In genomic region chr4:186260504-186261448, GRCh38 we compare ENCODE assay signal across 1 cellular context.
TF ChIP-seq lines count a peak whose summit lies in the region.

No MANE protein-coding gene starts in this region.

TF ChIP-seq in HepG2, 621 proteins besides CTCF, POLR2A, EP300 and RAD21 (continued from another document and continues in another):
- peak; percentile 79 for TF ChIP-seq CSRNP1 (CRISPR knock-in tag; IDR thresholded peaks at IDR 0.05)
- TF ChIP-seq, protein P1, sequence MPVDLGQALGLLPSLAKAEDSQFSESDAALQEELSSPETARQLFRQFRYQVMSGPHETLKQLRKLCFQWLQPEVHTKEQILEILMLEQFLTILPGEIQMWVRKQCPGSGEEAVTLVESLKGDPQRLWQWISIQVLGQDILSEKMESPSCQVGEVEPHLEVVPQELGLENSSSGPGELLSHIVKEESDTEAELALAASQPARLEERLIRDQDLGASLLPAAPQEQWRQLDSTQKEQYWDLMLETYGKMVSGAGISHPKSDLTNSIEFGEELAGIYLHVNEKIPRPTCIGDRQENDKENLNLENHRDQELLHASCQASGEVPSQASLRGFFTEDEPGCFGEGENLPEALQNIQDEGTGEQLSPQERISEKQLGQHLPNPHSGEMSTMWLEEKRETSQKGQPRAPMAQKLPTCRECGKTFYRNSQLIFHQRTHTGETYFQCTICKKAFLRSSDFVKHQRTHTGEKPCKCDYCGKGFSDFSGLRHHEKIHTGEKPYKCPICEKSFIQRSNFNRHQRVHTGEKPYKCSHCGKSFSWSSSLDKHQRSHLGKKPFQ (CRISPR knock-in tag; IDR thresholded peaks at IDR 0.05; ENCODE audit: insufficient replicate concordance), result no peak
- peak; percentile 93 for TF ChIP-seq ZNF552 (CRISPR knock-in tag; IDR thresholded peaks at IDR 0.05; ENCODE audit: borderline replicate concordance)
- TF ChIP-seq PHB2 (IDR thresholded peaks at IDR 0.05; ENCODE audit: partially characterized antibody), result no peak
- TF ChIP-seq, protein P2, sequence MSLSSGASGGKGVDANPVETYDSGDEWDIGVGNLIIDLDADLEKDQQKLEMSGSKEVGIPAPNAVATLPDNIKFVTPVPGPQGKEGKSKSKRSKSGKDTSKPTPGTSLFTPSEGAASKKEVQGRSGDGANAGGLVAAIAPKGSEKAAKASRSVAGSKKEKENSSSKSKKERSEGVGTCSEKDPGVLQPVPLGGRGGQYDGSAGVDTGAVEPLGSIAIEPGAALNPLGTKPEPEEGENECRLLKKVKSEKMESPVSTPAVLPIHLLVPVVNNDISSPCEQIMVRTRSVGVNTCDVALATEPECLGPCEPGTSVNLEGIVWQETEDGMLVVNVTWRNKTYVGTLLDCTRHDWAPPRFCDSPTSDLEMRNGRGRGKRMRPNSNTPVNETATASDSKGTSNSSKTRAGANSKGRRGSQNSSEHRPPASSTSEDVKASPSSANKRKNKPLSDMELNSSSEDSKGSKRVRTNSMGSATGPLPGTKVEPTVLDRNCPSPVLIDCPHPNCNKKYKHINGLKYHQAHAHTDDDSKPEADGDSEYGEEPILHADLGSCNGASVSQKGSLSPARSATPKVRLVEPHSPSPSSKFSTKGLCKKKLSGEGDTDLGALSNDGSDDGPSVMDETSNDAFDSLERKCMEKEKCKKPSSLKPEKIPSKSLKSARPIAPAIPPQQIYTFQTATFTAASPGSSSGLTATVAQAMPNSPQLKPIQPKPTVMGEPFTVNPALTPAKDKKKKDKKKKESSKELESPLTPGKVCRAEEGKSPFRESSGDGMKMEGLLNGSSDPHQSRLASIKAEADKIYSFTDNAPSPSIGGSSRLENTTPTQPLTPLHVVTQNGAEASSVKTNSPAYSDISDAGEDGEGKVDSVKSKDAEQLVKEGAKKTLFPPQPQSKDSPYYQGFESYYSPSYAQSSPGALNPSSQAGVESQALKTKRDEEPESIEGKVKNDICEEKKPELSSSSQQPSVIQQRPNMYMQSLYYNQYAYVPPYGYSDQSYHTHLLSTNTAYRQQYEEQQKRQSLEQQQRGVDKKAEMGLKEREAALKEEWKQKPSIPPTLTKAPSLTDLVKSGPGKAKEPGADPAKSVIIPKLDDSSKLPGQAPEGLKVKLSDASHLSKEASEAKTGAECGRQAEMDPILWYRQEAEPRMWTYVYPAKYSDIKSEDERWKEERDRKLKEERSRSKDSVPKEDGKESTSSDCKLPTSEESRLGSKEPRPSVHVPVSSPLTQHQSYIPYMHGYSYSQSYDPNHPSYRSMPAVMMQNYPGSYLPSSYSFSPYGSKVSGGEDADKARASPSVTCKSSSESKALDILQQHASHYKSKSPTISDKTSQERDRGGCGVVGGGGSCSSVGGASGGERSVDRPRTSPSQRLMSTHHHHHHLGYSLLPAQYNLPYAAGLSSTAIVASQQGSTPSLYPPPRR (CRISPR knock-in tag; IDR thresholded peaks at IDR 0.05; ENCODE audit: borderline replicate concordance), result peak; percentile 68; the same call in 1 of the 2 replicates
- TF ChIP-seq BORCS8-MEF2B (CRISPR knock-in tag; IDR thresholded peaks at IDR 0.05), result peak; percentile 96
- TF ChIP-seq, protein P3, sequence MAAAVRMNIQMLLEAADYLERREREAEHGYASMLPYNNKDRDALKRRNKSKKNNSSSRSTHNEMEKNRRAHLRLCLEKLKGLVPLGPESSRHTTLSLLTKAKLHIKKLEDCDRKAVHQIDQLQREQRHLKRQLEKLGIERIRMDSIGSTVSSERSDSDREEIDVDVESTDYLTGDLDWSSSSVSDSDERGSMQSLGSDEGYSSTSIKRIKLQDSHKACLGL (CRISPR knock-in tag; IDR thresholded peaks at IDR 0.05), result peak; percentile 72; the same call in 1 of the 2 replicates
- TF ChIP-seq ZNF761 (CRISPR knock-in tag; conservative IDR thresholded peaks at IDR 0.05), result peak; percentile 69
- TF ChIP-seq, protein P4, sequence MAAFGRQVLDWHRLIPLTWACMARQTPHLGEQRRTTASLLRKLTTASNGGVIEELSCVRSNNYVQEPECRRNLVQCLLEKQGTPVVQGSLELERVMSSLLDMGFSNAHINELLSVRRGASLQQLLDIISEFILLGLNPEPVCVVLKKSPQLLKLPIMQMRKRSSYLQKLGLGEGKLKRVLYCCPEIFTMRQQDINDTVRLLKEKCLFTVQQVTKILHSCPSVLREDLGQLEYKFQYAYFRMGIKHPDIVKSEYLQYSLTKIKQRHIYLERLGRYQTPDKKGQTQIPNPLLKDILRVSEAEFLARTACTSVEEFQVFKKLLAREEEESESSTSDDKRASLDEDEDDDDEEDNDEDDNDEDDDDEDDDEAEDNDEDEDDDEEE (CRISPR knock-in tag; IDR thresholded peaks at IDR 0.05), result no peak
- TF ChIP-seq SKI (IDR thresholded peaks at IDR 0.05; ENCODE audit: partially characterized antibody), result no peak
- TF ChIP-seq, protein P5, sequence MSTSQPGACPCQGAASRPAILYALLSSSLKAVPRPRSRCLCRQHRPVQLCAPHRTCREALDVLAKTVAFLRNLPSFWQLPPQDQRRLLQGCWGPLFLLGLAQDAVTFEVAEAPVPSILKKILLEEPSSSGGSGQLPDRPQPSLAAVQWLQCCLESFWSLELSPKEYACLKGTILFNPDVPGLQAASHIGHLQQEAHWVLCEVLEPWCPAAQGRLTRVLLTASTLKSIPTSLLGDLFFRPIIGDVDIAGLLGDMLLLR (CRISPR knock-in tag; IDR thresholded peaks at IDR 0.05), result peak; percentile 87
- peak; percentile 38 for TF ChIP-seq YY1 (IDR thresholded peaks at IDR 0.05; ENCODE audit: insufficient read depth, insufficient replicate concordance, low read depth, low read length)
- TF ChIP-seq THAP9 (CRISPR knock-in tag; IDR thresholded peaks at IDR 0.05; ENCODE audit: borderline replicate concordance), result peak; percentile 62; the same call in 1 of the 2 replicates
- TF ChIP-seq CBX1 (IDR thresholded peaks at IDR 0.05; ENCODE audit: low read depth), result peak; percentile 76
- TF ChIP-seq, protein P6, sequence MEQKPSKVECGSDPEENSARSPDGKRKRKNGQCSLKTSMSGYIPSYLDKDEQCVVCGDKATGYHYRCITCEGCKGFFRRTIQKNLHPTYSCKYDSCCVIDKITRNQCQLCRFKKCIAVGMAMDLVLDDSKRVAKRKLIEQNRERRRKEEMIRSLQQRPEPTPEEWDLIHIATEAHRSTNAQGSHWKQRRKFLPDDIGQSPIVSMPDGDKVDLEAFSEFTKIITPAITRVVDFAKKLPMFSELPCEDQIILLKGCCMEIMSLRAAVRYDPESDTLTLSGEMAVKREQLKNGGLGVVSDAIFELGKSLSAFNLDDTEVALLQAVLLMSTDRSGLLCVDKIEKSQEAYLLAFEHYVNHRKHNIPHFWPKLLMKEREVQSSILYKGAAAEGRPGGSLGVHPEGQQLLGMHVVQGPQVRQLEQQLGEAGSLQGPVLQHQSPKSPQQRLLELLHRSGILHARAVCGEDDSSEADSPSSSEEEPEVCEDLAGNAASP (CRISPR knock-in tag; IDR thresholded peaks at IDR 0.05; ENCODE audit: borderline replicate concordance), result peak; percentile 83
- no peak for TF ChIP-seq MAZ (IDR thresholded peaks at IDR 0.05; ENCODE audit: borderline replicate concordance, low read depth, low read length)
- TF ChIP-seq MAZ (CRISPR knock-in tag; IDR thresholded peaks at IDR 0.05; ENCODE audit: low read depth), result peak; percentile 28; the same call in 1 of the 2 replicates
- no peak; the same call in 1 of the 2 replicates for TF ChIP-seq KDM1A (CRISPR knock-in tag; IDR thresholded peaks at IDR 0.05)
- TF ChIP-seq FOXJ3 (CRISPR knock-in tag; IDR thresholded peaks at IDR 0.05; ENCODE audit: borderline replicate concordance), result peak; percentile 71; the same call in 1 of the 2 replicates
- TF ChIP-seq ZNF207 (IDR thresholded peaks at IDR 0.05; ENCODE audit: borderline replicate concordance), result no peak
- 0 out of 2 replicates have a peak, but pooled peaks have one; percentile 47 for TF ChIP-seq ZNF275 (CRISPR knock-in tag; IDR thresholded peaks at IDR 0.05; ENCODE audit: borderline replicate concordance)
- TF ChIP-seq ZKSCAN8 (CRISPR knock-in tag; IDR thresholded peaks at IDR 0.05; ENCODE audit: borderline replicate concordance), result peak; percentile 56; the same call in 1 of the 2 replicates
- peak; percentile 7; the same call in 1 of the 2 replicates for TF ChIP-seq ZNF652 (CRISPR knock-in tag; IDR thresholded peaks at IDR 0.05; ENCODE audit: borderline replicate concordance, low read depth)
- TF ChIP-seq HNF1A (IDR thresholded peaks at IDR 0.05; ENCODE audit: low read depth), result peak; percentile 61; the same call in 1 of the 2 replicates
- TF ChIP-seq HNF1A (CRISPR knock-in tag; IDR thresholded peaks at IDR 0.05; ENCODE audit: borderline replicate concordance), result peak; percentile 84; the same call in 1 of the 2 replicates
- peak; percentile 71; the same call in 1 of the 2 replicates for TF ChIP-seq ZNF776 (CRISPR knock-in tag; IDR thresholded peaks at IDR 0.05)
- TF ChIP-seq SP5 (CRISPR knock-in tag; IDR thresholded peaks at IDR 0.05; ENCODE audit: borderline replicate concordance, low read depth), result 0 out of 2 replicates have a peak, but pooled peaks have one; percentile 4
- TF ChIP-seq ZNF839 (CRISPR knock-in tag; IDR thresholded peaks at IDR 0.05; ENCODE audit: borderline replicate concordance), result no peak; the same call in 1 of the 2 replicates
- TF ChIP-seq PAX8 (CRISPR knock-in tag; IDR thresholded peaks at IDR 0.05; ENCODE audit: borderline replicate concordance), result 0 out of 2 replicates have a peak, but pooled peaks have one; percentile 84
- TF ChIP-seq MIXL1 (CRISPR knock-in tag; IDR thresholded peaks at IDR 0.05), result no peak
- TF ChIP-seq, protein P7, sequence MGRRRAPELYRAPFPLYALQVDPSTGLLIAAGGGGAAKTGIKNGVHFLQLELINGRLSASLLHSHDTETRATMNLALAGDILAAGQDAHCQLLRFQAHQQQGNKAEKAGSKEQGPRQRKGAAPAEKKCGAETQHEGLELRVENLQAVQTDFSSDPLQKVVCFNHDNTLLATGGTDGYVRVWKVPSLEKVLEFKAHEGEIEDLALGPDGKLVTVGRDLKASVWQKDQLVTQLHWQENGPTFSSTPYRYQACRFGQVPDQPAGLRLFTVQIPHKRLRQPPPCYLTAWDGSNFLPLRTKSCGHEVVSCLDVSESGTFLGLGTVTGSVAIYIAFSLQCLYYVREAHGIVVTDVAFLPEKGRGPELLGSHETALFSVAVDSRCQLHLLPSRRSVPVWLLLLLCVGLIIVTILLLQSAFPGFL (CRISPR knock-in tag; IDR thresholded peaks at IDR 0.05), result no peak
- TF ChIP-seq ZNF34 (CRISPR knock-in tag; IDR thresholded peaks at IDR 0.05; ENCODE audit: borderline replicate concordance), result peak; percentile 16; the same call in 1 of the 2 replicates
- peak; percentile 88 for TF ChIP-seq SRY (CRISPR knock-in tag; IDR thresholded peaks at IDR 0.05)
